Comparison of ENCODE assay signal across 20 cellular contexts in genomic region chr4:4532371-4532770, GRCh38.
"Had no signal": no experiment of that assay in that cellular context is flagged by ENCODE, and none has a peak within 500 bp of the region (broad histone marks: within the 10 kb centered on the region; RNA-seq: fewer than 3 reads in every experiment).

No MANE protein-coding gene starts in this region.

- H3K36me3 ChIP-seq: MG63, Peyer's patch, SJCRH30 had no signal

- H3K27ac ChIP-seq: PC-9, Peyer's patch, SJCRH30 had no signal

- H3K4me3 ChIP-seq: MG63, PC-9, Peyer's patch, SJCRH30 had no signal

- H3K9me3 ChIP-seq: MG63, Peyer's patch, SJCRH30 had no signal

- H3K4me1 ChIP-seq: Peyer's patch, SJCRH30 had no signal

- H2AFZ ChIP-seq: PC-9 had no signal

- DNase-seq: Karpas-422, KG1, MG63, NCI-H1092 treated with DMSO at 0.1 percent for 48 hours, NCI-H1436 treated with DMSO at 0.1 percent for 48 hours, NCI-H1694, NCI-H187 treated with DMSO at 0.1 percent for 48 hours, NCI-H2029 treated with DMSO at 0.1 percent for 48 hours, NCI-H226, NCI-H446, NCI-H510A, NCI-H524 treated with DMSO at 0.1 percent for 48 hours, NCI-H69, NCI-H774, PC-9, Peyer's patch, SHP77 treated with DMSO at 0.1 percent for 48 hours, SJCRH30 had no signal

- H3K4me2 ChIP-seq: PC-9 had no signal

- H3K27me3 ChIP-seq: MG63, Peyer's patch, SJCRH30 had no signal

- ATAC-seq: Right ventricle myocardium inferior, SK-N-SH treated with all-trans-retinoic acid at 6 μM for 48 hours had no signal
